Comparison of ENCODE assay signal across 19 cellular contexts in the genomic region with DNA sequence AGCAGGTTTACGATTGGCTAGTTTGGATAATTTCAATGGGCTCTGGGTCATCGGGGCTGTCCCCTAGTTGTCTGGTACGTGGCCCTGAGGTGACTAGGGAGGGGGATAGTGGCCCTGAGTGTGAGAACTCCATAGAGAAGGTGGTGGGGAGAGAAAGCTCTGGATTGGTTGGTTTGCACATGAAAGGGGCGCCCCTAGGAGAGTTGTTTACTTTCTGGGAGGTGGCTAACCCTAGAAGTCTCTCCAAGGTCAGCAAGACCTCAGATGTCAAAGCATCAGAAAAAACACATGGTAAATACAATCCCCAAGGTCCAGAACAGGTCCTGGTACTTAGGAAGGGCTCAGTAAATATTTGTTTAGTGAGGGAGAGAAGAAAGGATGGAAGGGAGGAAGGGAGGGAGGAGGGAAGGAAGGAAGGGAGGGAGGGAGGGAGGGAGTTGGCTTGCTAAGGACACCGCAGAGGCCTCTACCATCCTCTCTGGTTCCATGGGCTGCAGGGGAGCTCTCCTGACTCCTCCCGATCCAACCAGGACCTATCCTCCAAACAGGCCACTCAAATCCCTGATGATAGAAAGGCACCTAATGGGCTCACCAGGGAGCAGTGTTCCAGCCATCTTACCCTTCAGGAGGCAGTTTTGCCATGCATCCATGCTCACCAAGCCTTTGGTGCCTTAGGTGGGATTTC. TPM values are rescaled to one million over a fixed set of nuclear protein-coding genes. Genes with fewer than 3 reads are reported as not detected.
"Had no signal": no experiment of that assay in that cellular context is flagged by ENCODE, and none has a peak within 500 bp of the region (broad histone marks: within the 10 kb centered on the region; RNA-seq: fewer than 3 reads in every experiment).

No MANE protein-coding gene starts in this region.

- H3K4me3 Mint-ChIP-seq: activated CD4-positive, alpha-beta memory T cell treated with anti-CD3 and anti-CD28 coated beads for 36 hours; activated naive CD8-positive, alpha-beta T cell; stimulated activated naive CD8-positive, alpha-beta T cell treated with anti-CD3 and anti-CD28 coated beads, Interleukin-15, Interleukin-2, amounts not matched to agents 100 ng/mL and 50 ng/mL, for 24 hours had no signal

- H3K27ac ChIP-seq: brain microvascular endothelial cell, left lung, upper lobe of right lung had no signal

- H3K27ac Mint-ChIP-seq: activated CD4-positive, alpha-beta memory T cell treated with anti-CD3 and anti-CD28 coated beads for 36 hours; activated naive CD8-positive, alpha-beta T cell; nephron; stimulated activated naive CD8-positive, alpha-beta T cell treated with anti-CD3 and anti-CD28 coated beads, Interleukin-15, Interleukin-2, amounts not matched to agents 100 ng/mL and 50 ng/mL, for 24 hours had no signal

- H3K9me3 ChIP-seq: left lung, upper lobe of right lung had no signal

- DNase-seq: activated CD4-positive, alpha-beta memory T cell treated with anti-CD3 and anti-CD28 coated beads for 36 hours; activated gamma-delta T cell; activated T-cell treated with anti-CD3 and anti-CD28 coated beads, Interleukin-2, amount 50 U/mL, for 48 hours; amygdala; brain microvascular endothelial cell; cerebellar nuclear complex; dermis blood vessel endothelial cell; hypothalamus; islet precursor cell; left lung; stimulated activated CD4-positive, alpha-beta T cell treated with anti-CD3 and anti-CD28 coated beads, Interleukin-15, amount 100 ng/mL, for 24 hours; stimulated activated CD4-positive, alpha-beta T cell treated with anti-CD3 and anti-CD28 coated beads, Interleukin-4, amount 100 ng/mL, for 24 hours; T-helper 9 cell; upper lobe of right lung had no signal

- H3K36me3 Mint-ChIP-seq: activated CD4-positive, alpha-beta memory T cell treated with anti-CD3 and anti-CD28 coated beads for 36 hours; activated naive CD8-positive, alpha-beta T cell had no signal

- ATAC-seq: left lung, upper lobe of right lung had no signal

- H3K4me3 ChIP-seq: left lung, upper lobe of right lung had no signal

- H3K36me3 ChIP-seq: brain microvascular endothelial cell, left lung, upper lobe of right lung had no signal

- H3K9me3 Mint-ChIP-seq: activated CD4-positive, alpha-beta memory T cell treated with anti-CD3 and anti-CD28 coated beads for 36 hours; nephron; stimulated activated naive CD8-positive, alpha-beta T cell treated with anti-CD3 and anti-CD28 coated beads, Interleukin-15, Interleukin-2, amounts not matched to agents 100 ng/mL and 50 ng/mL, for 24 hours had no signal

RNA-seq across cellular contexts. Expression of gene TRH, which starts 3.0 kb away (rescaled TPM):
- total RNA-seq: activated CD4-positive, alpha-beta memory T cell treated with anti-CD3 and anti-CD28 coated beads for 36 hours; dermis blood vessel endothelial cell; left lung; osteocyte; renal cortical epithelial cell; upper lobe of right lung had no signal
